ENCODE assay signal across 8 cellular contexts in the genomic region with DNA sequence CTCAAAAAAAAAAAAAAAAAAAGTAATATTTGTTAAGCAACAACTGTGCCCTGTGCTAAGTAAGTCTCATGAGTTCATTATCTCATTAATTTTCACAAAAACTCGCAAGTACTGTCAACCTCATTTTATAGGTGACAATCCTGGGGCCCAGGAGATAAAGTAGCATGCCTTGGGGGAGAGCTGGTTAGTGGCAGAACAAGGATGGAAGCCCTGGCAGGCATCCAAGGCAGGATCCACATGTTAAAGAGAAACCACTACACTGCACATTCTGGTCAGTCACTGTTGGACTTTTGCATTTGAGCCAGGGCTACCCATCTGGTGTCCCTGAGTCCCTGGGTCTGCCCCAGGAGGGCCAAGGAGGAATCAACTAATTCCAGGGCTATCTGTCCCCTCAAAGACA. TPM values are rescaled to one million over a fixed set of nuclear protein-coding genes. Genes with fewer than 3 reads are reported as not detected.
DNase-seq lines count a peak whose midpoint lies in the region.

No MANE protein-coding gene starts in this region.

- H3K9me3 Mint-ChIP-seq in activated CD4-positive, alpha-beta memory T cell treated with anti-CD3 and anti-CD28 coated beads for 36 hours = no peaks in the 10 kb centered on the region

- peak overlapping the region; percentile 26 for H3K4me3 Mint-ChIP-seq in activated CD4-positive, alpha-beta memory T cell treated with anti-CD3 and anti-CD28 coated beads for 36 hours

- peak; percentile 62 for DNase-seq in A172 (ENCODE audit: low spot score)
- peak; percentile 46 for DNase-seq in EL
- no peak for DNase-seq in activated CD4-positive, alpha-beta memory T cell treated with anti-CD3 and anti-CD28 coated beads for 36 hours
- peak; percentile 43 for DNase-seq in hepatic stellate cell (ENCODE audit: low spot score)
- no peak for DNase-seq in kidney glomerular epithelial cell (lab: John Stamatoyannopoulos, UW)
- no peak for DNase-seq in NCI-H526 treated with DMSO at 0.1 percent for 48 hours (lab: John Stamatoyannopoulos, UW)
- DNase-seq in effector CD4-positive, alpha-beta T cell = no peak
- DNase-seq in activated naive CD4-positive, alpha-beta T cell treated with anti-CD3 and anti-CD28 coated beads, Interleukin-2, amount 50 U/mL, for 16 hours = no peak

- no peaks in the 10 kb centered on the region for H3K36me3 Mint-ChIP-seq in activated CD4-positive, alpha-beta memory T cell treated with anti-CD3 and anti-CD28 coated beads for 36 hours

- intact Hi-C loops in activated CD4-positive, alpha-beta memory T cell treated with anti-CD3 and anti-CD28 coated beads for 36 hours (cut with micrococcal nuclease) = no loop called here

- POLR2A ChIA-PET in activated CD4-positive, alpha-beta memory T cell treated with anti-CD3 and anti-CD28 coated beads for 36 hours (lab: Charles Lee) = interaction anchor here (1.6 to 14.3 kb wide), 2 partner anchors 13 to 51 kb away, joined by 4 to 215 read pairs; a partner anchor contains a TSS

- peak overlapping the region; percentile 58 for H3K27ac Mint-ChIP-seq in activated CD4-positive, alpha-beta memory T cell treated with anti-CD3 and anti-CD28 coated beads for 36 hours

- H3K4me1 Mint-ChIP-seq in activated CD4-positive, alpha-beta memory T cell treated with anti-CD3 and anti-CD28 coated beads for 36 hours (ENCODE audit: low read depth) = peaks cover 91% of the 10 kb centered on the region

- no peaks in the 10 kb centered on the region for H3K27me3 Mint-ChIP-seq in activated CD4-positive, alpha-beta memory T cell treated with anti-CD3 and anti-CD28 coated beads for 36 hours

- CTCF ChIA-PET in activated CD4-positive, alpha-beta memory T cell treated with anti-CD3 and anti-CD28 coated beads for 36 hours (lab: Charles Lee) = interaction anchor here (2.5 to 15.7 kb wide), 4 partner anchors 11 to 313 kb away, joined by 7 to 269 read pairs (median 20); a partner anchor contains a TSS

RNA-seq across cellular contexts. Expression of a gene that starts 54.6 kb away (rescaled TPM):
- total RNA-seq in A172 (2014; rRNA removed; shearing (Covaris generic)) = 0.55 and 1.4 TPM in 2 replicates
- 10 to 100 TPM; 78.4 to 79.8 TPM for total RNA-seq in activated CD4-positive, alpha-beta memory T cell treated with anti-CD3 and anti-CD28 coated beads for 36 hours

Comparison
In these comparisons a context has a peak if more than half of its experiments do, and no peak if none do; other contexts are left out.
1. DNase-seq: peak in A172 (single experiment), EL (single experiment) and hepatic stellate cell (single experiment); none in activated CD4-positive, alpha-beta memory T cell treated with anti-CD3 and anti-CD28 coated beads for 36 hours (single experiment), kidney glomerular epithelial cell (single experiment), NCI-H526 treated with DMSO at 0.1 percent for 48 hours (single experiment), effector CD4-positive, alpha-beta T cell (single experiment) and activated naive CD4-positive, alpha-beta T cell treated with anti-CD3 and anti-CD28 coated beads, Interleukin-2, amount 50 U/mL, for 16 hours (single experiment).
2. RNA of a gene that starts 54.6 kb away (total RNA-seq): 78.4 to 79.8 TPM in activated CD4-positive, alpha-beta memory T cell treated with anti-CD3 and anti-CD28 coated beads for 36 hours; 0.55 to 1.4 TPM in A172; every median in the first group is over 10 times any median in the second.